Comparison of ENCODE assay signal across 1 cellular context in genomic region chr2:158967731-158968395, GRCh38.
A peak's percentile ranks its signal among the peaks of the same experiment; 100 is the strongest.
TF ChIP-seq lines count a peak whose summit lies in the region.

No MANE protein-coding gene starts in this region.

TF ChIP-seq in SK-N-SH, 30 proteins besides CTCF, POLR2A, EP300 and RAD21:
- TF ChIP-seq FOXJ3 (CRISPR knock-in tag; IDR thresholded peaks at IDR 0.05) (no peak), SIN3A (IDR thresholded peaks at IDR 0.05; ENCODE audit: borderline replicate concordance, low read depth, low read length) (no peak), YY1 (IDR thresholded peaks at IDR 0.05; ENCODE audit: low read depth) (no peak), TCF12 (IDR thresholded peaks at IDR 0.05) (peak; percentile 70), RXRA (IDR thresholded peaks at IDR 0.05; ENCODE audit: borderline replicate concordance, low read depth) (no peak), ZBTB33 (IDR thresholded peaks at IDR 0.05; ENCODE audit: borderline replicate concordance, low read depth) (no peak), TAF1 (IDR thresholded peaks at IDR 0.05; ENCODE audit: borderline replicate concordance, low read depth, low read length) (peak; percentile 17; the same call in 1 of the 2 replicates), MXI1 (IDR thresholded peaks at IDR 0.05; ENCODE audit: low read depth, low read length) (peak; percentile 15; the same call in 1 of the 2 replicates), NFIC (IDR thresholded peaks at IDR 0.05; ENCODE audit: borderline replicate concordance) (no peak), RFX5 (IDR thresholded peaks at IDR 0.05; ENCODE audit: low read length) (no peak)
